Comparison of ENCODE assay signal across 9 cellular contexts in the genomic region with DNA sequence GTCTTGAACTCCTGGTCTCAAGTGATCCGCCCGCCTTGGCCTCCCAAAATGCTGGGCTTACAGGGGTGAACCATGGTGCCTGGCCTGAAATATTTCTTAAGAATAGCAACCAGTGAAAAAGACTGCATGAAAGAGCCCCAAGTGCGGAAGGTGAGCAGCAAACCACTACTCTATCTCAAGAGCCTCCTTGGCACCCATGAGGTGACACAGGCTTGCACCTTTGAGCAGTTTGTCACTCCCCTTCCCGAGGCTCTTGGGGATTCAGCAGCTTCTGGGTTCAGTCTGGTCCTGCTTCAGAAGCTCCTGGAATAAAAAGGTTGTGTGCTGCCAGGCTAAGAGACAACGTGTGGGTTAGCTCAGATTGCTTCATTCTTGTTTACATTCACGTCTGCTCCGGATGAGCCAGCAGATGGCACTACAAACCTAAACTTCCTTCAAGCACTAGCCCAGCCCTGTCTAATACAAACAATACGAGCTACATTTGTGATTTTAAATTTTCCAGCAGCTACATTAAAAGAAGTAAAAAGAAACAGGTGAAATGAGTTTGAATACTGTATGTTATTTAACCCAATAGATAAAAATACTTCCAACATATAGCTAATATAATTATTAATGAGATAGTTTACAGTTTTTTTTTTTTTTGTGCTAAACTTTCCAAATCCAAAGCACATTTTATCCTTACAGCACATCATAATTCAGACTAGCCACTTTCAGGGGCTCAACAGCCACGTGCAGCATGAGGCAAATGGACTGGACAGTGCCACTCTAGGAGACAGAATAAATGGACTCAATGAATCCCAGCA. TPM values are rescaled to one million over a fixed set of nuclear protein-coding genes. Genes with fewer than 3 reads are reported as not detected.
DNase-seq lines count a peak whose midpoint lies in the region; ATAC-seq, FAIRE-seq and TF ChIP-seq lines count a peak whose summit lies in the region.
"Had no signal": no experiment of that assay in that cellular context is flagged by ENCODE, and none has a peak within 500 bp of the region (broad histone marks: within the 10 kb centered on the region; RNA-seq: fewer than 3 reads in every experiment).

No MANE protein-coding gene starts in this region.

- H3K27ac Mint-ChIP-seq in activated B cell treated with CpG ODN at 0.5 μM for 24 hours: peak overlapping the region; percentile 59

- ATAC-seq in HG03095 (IDR thresholded peaks at IDR 0.05; ENCODE audit: unreplicated experiment): peak; percentile 83
- ATAC-seq in activated B cell treated with CpG ODN at 0.5 μM for 24 hours (ENCODE audit: low read depth): peak; percentile 89

- no peaks in the 10 kb centered on the region for H3K27me3 Mint-ChIP-seq in activated B cell treated with CpG ODN at 0.5 μM for 24 hours

- H3K4me3 ChIP-seq in cardiac fibroblast (replicated peaks in 1 of 2; ENCODE audit: low read depth in 2 of 2, low read length in 2 of 2) (no peak overlapping the region), kidney (ENCODE audit: low read length in 2 of 2) (no peak overlapping the region)
- H3K4me3 ChIP-seq: BLaER1 treated with 17β-estradiol and CSF1 and Interleukin-3, amounts not matched to agents 10 nM and 100 nM had no signal

- POLR2A ChIA-PET in activated B cell treated with CpG ODN at 0.5 μM for 24 hours (lab: Charles Lee): interaction anchor here (0.5 to 1.6 kb wide), 16 partner anchors 10 to 538 kb away, joined by 3 to 15 read pairs (median 6); a partner anchor contains a TSS

- TF ChIP-seq CTCF in activated B cell treated with CpG ODN at 0.5 μM for 24 hours (IDR thresholded peaks at IDR 0.05) (peak; percentile 58), cardiac fibroblast (IDR thresholded peaks at IDR 0.05; ENCODE audit: low read depth, low read length) (peak; percentile 70), kidney (IDR thresholded peaks at IDR 0.05; ENCODE audit: borderline replicate concordance, extremely low read depth, insufficient read depth) (peak; percentile 75)

- CTCF ChIA-PET in activated B cell treated with CpG ODN at 0.5 μM for 24 hours (lab: Charles Lee): interaction anchor here (0.7 to 9.4 kb wide), 57 partner anchors 9 to 606 kb away, joined by 3 to 260 read pairs (median 4); a partner anchor contains a TSS

- peaks cover 84% of the 10 kb centered on the region for H3K36me3 Mint-ChIP-seq in activated B cell treated with CpG ODN at 0.5 μM for 24 hours (ENCODE audit: low read depth)

- intact Hi-C loops in activated B cell treated with CpG ODN at 0.5 μM for 24 hours (cut with micrococcal nuclease) (loop anchor here (1.0 to 10.0 kb wide), 7 partner anchors 134 to 539 kb away; a partner anchor contains a TSS), kidney (cut with DNase I) (loop anchor here (10.0 kb wide), 1 partner anchor 534 kb away; no protein-coding TSS in a partner anchor)

- H3K4me1 ChIP-seq in kidney (ENCODE audit: control insufficient read depth in 1 of 2, insufficient read depth in 1 of 2, low read depth in 1 of 2, low read length in 2 of 2): no peaks in the 10 kb centered on the region
- H3K4me1 ChIP-seq: BLaER1 treated with 17β-estradiol and CSF1 and Interleukin-3, amounts not matched to agents 10 nM and 100 nM had no signal

- peaks cover 13% of the 10 kb centered on the region for H3K4me1 Mint-ChIP-seq in activated B cell treated with CpG ODN at 0.5 μM for 24 hours

- H3K9me3 ChIP-seq in kidney (ENCODE audit: control insufficient read depth in 1 of 2, low read length in 2 of 2): no peaks in the 10 kb centered on the region
- H3K9me3 ChIP-seq: BLaER1 treated with 17β-estradiol and CSF1 and Interleukin-3, amounts not matched to agents 10 nM and 100 nM had no signal

- DNase-seq in activated gamma-delta T cell treated with Interleukin-2 at 50 U/mL for 16 hours (peak; percentile 64), activated gamma-delta T cell (lab: John Stamatoyannopoulos, UW) (no peak), NCI-H2227 treated with DMSO at 0.1 percent for 48 hours (lab: John Stamatoyannopoulos, UW) (peak; percentile 62), activated B cell treated with CpG ODN at 0.5 μM for 24 hours (no peak), cardiac fibroblast (ENCODE audit: low read depth in 2 of 2) (peak; percentile 89), kidney (no peak)
- peak; percentile 42 to 46 for DNase-seq in stimulated activated CD4-positive, alpha-beta T cell treated with anti-CD3 and anti-CD28 coated beads, Interleukin-2, amount 100 ng/mL, for 48 hours

- no peak overlapping the region for H3K27ac ChIP-seq in kidney (ENCODE audit: low read depth in 2 of 2, low read length in 2 of 2)
- H3K27ac ChIP-seq: BLaER1 treated with 17β-estradiol and CSF1 and Interleukin-3, amounts not matched to agents 10 nM and 100 nM had no signal

- peak; percentile 57 for FAIRE-seq in kidney (lab: Jason Lieb, UNC)

- no peaks in the 10 kb centered on the region for H3K9me3 Mint-ChIP-seq in activated B cell treated with CpG ODN at 0.5 μM for 24 hours

- H3K4me3 Mint-ChIP-seq in activated B cell treated with CpG ODN at 0.5 μM for 24 hours: no peak overlapping the region

- H3K36me3 ChIP-seq in kidney (ENCODE audit: control insufficient read depth in 1 of 2, insufficient read depth in 2 of 2, low read length in 2 of 2): no peaks in the 10 kb centered on the region

- no peak overlapping the region for H3K9ac ChIP-seq in kidney (ENCODE audit: low read length in 2 of 2)
- H3K9ac ChIP-seq: BLaER1 treated with 17β-estradiol and CSF1 and Interleukin-3, amounts not matched to agents 10 nM and 100 nM had no signal

RNA-seq across cellular contexts. Expression of a gene that starts 46.2 kb away (rescaled TPM):
- total RNA-seq in activated B cell treated with CpG ODN at 0.5 μM for 24 hours (not detected in 2 replicates), kidney (not detected)
- polyA plus RNA-seq in kidney (ENCODE audit: insufficient read depth, low read depth, low replicate concordance): not detected

Comparison
In these comparisons a context has a peak if more than half of its experiments do, and no peak if none do; other contexts are left out.
1. DNase-seq: peak in activated gamma-delta T cell treated with Interleukin-2 at 50 U/mL for 16 hours (single experiment), NCI-H2227 treated with DMSO at 0.1 percent for 48 hours (single experiment), cardiac fibroblast (2 of 2) and stimulated activated CD4-positive, alpha-beta T cell treated with anti-CD3 and anti-CD28 coated beads, Interleukin-2, amount 100 ng/mL, for 48 hours (2 of 2); none in activated gamma-delta T cell (single experiment), activated B cell treated with CpG ODN at 0.5 μM for 24 hours (single experiment) and kidney (single experiment).
2. Peak in every context shown above with its lines, with median percentiles within 50 percentile points of each other: CTCF ChIP-seq.